ENCODE assay signal across 1 cellular context in genomic region chr19:2261438-2262172, GRCh38.
A peak's percentile ranks its signal among the peaks of the same experiment; 100 is the strongest.
TF ChIP-seq lines count a peak whose summit lies in the region.

No MANE protein-coding gene starts in this region.

TF ChIP-seq in H1, 55 proteins besides CTCF, POLR2A, EP300 and RAD21:
- peak; percentile 87 for TF ChIP-seq YY1 (IDR thresholded peaks at IDR 0.05; ENCODE audit: low read depth, low read length)
- peak; percentile 51; the same call in 1 of the 2 replicates for TF ChIP-seq CREB1 (IDR thresholded peaks at IDR 0.05)
- TF ChIP-seq GTF2F1 (IDR thresholded peaks at IDR 0.05; ENCODE audit: borderline replicate concordance, low read depth, low read length) = no peak
- no peak for TF ChIP-seq SUZ12 (IDR thresholded peaks at IDR 0.05; ENCODE audit: low read length)
